ENCODE assay signal across 1 cellular context in the genomic region with DNA sequence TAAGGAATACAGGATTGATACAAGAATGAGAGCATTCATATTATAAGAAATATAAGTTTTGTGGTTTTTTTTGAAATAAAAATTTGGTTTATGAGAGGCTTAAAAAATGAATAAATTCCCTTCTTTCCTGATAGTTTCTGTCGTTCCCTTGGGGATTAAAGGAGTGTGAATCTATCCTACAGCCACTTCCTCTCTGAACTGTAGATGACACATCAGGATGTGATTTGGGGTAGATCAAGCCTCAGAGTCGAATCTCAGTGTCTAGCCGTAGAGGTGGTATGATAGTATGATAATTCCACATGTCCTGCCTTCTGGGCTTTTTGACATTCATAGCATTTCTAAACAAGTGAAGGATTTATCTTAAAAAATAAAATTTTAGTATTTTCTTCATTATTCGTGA.
TF ChIP-seq lines count a peak whose summit lies in the region.

No MANE protein-coding gene starts in this region.

TF ChIP-seq in HepG2, 621 proteins besides CTCF, POLR2A, EP300 and RAD21 (continued from another document):
- TF ChIP-seq, protein P1, sequence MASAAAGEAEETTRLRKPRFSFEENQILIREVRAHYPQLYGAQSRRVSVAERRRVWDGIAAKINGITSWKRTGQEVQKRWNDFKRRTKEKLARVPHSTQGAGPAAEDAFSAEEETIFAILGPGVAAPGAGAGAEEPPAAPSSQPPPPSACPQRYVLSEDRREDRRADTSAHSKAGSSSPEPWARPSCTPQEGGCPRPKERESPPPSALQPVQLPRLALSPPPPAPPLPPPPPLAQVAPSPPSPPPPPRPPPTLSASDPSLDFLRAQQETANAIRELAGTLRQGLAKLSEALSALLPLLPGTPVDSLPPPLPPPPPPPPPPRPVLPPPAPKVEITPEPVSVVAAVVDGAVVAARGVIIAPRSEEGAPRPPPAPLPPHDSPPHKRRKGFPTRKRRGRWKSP (CRISPR knock-in tag; IDR thresholded peaks at IDR 0.05), result no peak
- TF ChIP-seq NFE2L1 (CRISPR knock-in tag; IDR thresholded peaks at IDR 0.05; ENCODE audit: borderline replicate concordance) (no peak), NKX3-1 (CRISPR knock-in tag; IDR thresholded peaks at IDR 0.05) (no peak), ZNF644 (CRISPR knock-in tag; IDR thresholded peaks at IDR 0.05; ENCODE audit: low read depth) (no peak), CHCHD3 (CRISPR knock-in tag; IDR thresholded peaks at IDR 0.05) (no peak), ZNF317 (CRISPR knock-in tag; IDR thresholded peaks at IDR 0.05) (no peak)
- TF ChIP-seq, protein P2, sequence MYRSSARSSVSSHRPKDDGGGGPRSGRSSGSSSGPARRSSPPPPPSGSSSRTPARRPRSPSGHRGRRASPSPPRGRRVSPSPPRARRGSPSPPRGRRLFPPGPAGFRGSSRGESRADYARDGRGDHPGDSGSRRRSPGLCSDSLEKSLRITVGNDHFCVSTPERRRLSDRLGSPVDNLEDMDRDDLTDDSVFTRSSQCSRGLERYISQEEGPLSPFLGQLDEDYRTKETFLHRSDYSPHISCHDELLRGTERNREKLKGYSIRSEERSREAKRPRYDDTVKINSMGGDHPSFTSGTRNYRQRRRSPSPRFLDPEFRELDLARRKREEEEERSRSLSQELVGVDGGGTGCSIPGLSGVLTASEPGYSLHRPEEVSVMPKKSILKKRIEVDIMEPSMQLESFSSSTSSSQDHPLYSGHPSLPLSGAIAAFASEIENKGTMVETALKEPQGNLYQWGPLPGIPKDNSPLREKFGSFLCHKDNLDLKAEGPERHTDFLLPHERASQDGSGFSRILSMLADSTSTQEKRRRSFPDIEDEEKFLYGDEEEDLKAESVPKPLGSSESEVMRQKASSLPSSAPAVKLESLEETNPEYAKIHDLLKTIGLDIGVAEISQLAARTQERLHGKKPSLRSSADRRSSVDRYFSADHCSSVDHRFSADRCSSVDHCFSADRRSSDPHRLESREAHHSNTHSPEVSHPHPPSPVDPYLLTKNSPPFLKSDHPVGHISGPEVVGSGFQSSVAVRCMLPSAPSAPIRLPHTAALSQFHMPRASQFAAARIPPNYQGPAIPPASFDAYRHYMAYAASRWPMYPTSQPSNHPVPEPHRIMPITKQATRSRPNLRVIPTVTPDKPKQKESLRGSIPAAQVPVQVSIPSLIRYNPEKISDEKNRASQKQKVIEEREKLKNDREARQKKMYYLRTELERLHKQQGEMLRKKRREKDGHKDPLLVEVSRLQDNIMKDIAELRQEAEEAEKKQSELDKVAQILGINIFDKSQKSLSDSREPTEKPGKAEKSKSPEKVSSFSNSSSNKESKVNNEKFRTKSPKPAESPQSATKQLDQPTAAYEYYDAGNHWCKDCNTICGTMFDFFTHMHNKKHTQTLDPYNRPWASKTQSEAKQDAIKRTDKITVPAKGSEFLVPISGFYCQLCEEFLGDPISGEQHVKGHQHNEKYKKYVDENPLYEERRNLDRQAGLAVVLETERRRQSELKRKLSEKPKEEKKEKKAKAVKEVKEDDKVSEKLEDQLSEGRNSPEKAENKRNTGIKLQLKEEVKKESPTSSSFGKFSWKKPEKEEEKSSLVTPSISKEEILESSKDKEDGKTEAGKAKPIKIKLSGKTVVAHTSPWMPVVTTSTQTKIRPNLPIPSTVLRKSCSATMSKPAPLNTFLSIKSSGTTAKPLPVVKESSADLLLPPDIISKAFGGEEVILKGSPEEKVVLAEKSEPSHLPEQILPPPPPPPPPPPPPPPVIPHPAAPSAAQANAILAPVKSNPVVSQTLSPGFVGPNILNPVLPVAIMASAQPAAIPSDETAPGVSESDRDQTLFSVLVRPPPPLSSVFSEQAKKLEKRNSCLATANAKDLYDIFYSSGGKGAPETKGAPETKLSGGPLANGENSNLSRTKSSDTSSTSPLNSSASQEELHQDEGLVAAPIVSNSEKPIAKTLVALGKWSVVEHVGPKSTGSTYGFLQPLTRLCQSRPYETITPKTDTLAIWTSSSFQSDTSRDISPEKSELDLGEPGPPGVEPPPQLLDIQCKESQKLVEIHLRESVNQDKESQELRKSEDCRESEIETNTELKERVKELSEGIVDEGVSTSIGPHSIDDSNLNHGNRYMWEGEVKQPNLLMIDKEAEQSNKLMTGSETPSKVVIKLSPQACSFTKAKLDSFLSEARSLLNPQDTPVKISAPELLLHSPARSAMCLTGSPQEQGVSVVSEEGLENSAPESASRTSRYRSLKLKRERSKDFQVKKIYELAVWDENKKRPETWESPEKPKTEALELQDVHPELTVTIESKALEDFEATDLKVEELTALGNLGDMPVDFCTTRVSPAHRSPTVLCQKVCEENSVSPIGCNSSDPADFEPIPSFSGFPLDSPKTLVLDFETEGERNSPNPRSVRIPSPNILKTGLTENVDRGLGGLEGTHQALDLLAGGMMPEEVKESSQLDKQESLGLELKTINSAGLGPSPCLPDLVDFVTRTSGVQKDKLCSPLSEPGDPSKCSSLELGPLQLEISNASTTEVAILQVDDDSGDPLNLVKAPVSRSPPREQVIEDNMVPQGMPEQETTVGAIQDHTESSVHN (CRISPR knock-in tag; IDR thresholded peaks at IDR 0.05), result no peak
- TF ChIP-seq, protein P3, sequence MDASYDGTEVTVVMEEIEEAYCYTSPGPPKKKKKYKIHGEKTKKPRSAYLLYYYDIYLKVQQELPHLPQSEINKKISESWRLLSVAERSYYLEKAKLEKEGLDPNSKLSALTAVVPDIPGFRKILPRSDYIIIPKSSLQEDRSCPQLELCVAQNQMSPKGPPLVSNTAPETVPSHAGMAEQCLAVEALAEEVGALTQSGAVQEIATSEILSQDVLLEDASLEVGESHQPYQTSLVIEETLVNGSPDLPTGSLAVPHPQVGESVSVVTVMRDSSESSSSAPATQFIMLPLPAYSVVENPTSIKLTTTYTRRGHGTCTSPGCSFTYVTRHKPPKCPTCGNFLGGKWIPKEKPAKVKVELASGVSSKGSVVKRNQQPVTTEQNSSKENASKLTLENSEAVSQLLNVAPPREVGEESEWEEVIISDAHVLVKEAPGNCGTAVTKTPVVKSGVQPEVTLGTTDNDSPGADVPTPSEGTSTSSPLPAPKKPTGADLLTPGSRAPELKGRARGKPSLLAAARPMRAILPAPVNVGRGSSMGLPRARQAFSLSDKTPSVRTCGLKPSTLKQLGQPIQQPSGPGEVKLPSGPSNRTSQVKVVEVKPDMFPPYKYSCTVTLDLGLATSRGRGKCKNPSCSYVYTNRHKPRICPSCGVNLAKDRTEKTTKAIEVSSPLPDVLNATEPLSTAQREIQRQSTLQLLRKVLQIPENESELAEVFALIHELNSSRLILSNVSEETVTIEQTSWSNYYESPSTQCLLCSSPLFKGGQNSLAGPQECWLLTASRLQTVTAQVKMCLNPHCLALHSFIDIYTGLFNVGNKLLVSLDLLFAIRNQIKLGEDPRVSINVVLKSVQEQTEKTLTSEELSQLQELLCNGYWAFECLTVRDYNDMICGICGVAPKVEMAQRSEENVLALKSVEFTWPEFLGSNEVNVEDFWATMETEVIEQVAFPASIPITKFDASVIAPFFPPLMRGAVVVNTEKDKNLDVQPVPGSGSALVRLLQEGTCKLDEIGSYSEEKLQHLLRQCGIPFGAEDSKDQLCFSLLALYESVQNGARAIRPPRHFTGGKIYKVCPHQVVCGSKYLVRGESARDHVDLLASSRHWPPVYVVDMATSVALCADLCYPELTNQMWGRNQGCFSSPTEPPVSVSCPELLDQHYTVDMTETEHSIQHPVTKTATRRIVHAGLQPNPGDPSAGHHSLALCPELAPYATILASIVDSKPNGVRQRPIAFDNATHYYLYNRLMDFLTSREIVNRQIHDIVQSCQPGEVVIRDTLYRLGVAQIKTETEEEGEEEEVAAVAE (CRISPR knock-in tag; IDR thresholded peaks at IDR 0.05; ENCODE audit: borderline replicate concordance), result no peak
